Comparison of ENCODE assay signal across 23 cellular contexts in genomic region chr20:37979021-37979985, GRCh38.
"Had no signal": no experiment of that assay in that cellular context is flagged by ENCODE, and none has a peak within 500 bp of the region (broad histone marks: within the 10 kb centered on the region; RNA-seq: fewer than 3 reads in every experiment).

No MANE protein-coding gene starts in this region.

- H3K27ac Mint-ChIP-seq: activated B cell treated with CpG ODN at 0.5 μM for 24 hours; activated CD4-positive, alpha-beta memory T cell treated with anti-CD3 and anti-CD28 coated beads for 36 hours; activated CD4-positive, alpha-beta T cell treated with anti-CD3 and anti-CD28 coated beads, Interleukin-2, amount 10 ng/mL, durations not matched to agents 7 days and 5 days; activated naive CD8-positive, alpha-beta T cell treated with anti-CD3 and anti-CD28 coated beads, Interleukin-2, amount 50 U/mL, for 24 hours; T-helper 17 cell had no signal

- ATAC-seq: activated naive CD4-positive, alpha-beta T cell treated with anti-CD3 and anti-CD28 coated beads, Interleukin-2, amount 50 U/mL, for 72 hours; activated naive CD8-positive, alpha-beta T cell treated with anti-CD3 and anti-CD28 coated beads, Interleukin-2, amount 50 U/mL, for 24 hours; activated T-cell treated with anti-CD3 and anti-CD28 coated beads, Interleukin-2, amount 50 U/mL, for 4 hours; body of pancreas; T-helper 17 cell had no signal

- H3K9me3 Mint-ChIP-seq: activated B cell treated with CpG ODN at 0.5 μM for 24 hours; activated CD4-positive, alpha-beta memory T cell treated with anti-CD3 and anti-CD28 coated beads for 36 hours; activated CD4-positive, alpha-beta T cell treated with anti-CD3 and anti-CD28 coated beads, Interleukin-2, amount 10 ng/mL, durations not matched to agents 7 days and 5 days; activated naive CD4-positive, alpha-beta T cell treated with anti-CD3 and anti-CD28 coated beads, Interleukin-2, amount 50 U/mL, for 72 hours; activated naive CD8-positive, alpha-beta T cell treated with anti-CD3 and anti-CD28 coated beads, Interleukin-2, amount 50 U/mL, for 24 hours; activated T-cell treated with anti-CD3 and anti-CD28 coated beads, Interleukin-2, amount 50 U/mL, for 4 hours; central memory CD8-positive, alpha-beta T cell had no signal

- H3K4me1 Mint-ChIP-seq: central memory CD8-positive, alpha-beta T cell; T-helper 17 cell had no signal

- H3K27me3 Mint-ChIP-seq: activated B cell treated with CpG ODN at 0.5 μM for 24 hours; activated CD4-positive, alpha-beta memory T cell treated with anti-CD3 and anti-CD28 coated beads for 36 hours; activated CD4-positive, alpha-beta T cell treated with anti-CD3 and anti-CD28 coated beads, Interleukin-2, amount 10 ng/mL, durations not matched to agents 7 days and 5 days; activated naive CD8-positive, alpha-beta T cell treated with anti-CD3 and anti-CD28 coated beads, Interleukin-2, amount 50 U/mL, for 24 hours; central memory CD8-positive, alpha-beta T cell; T-helper 17 cell had no signal

- DNase-seq: activated B cell treated with CpG ODN at 0.5 μM for 24 hours; activated CD4-positive, alpha-beta memory T cell treated with anti-CD3 and anti-CD28 coated beads for 36 hours; activated CD4-positive, alpha-beta T cell treated with anti-CD3 and anti-CD28 coated beads for 1 hour; activated CD4-positive, alpha-beta T cell treated with anti-CD3 and anti-CD28 coated beads, Interleukin-2, amount 10 ng/mL, durations not matched to agents 7 days and 5 days; activated effector memory CD4-positive, alpha-beta T cell treated with anti-CD3 and anti-CD28 coated beads, Interleukin-2, amount 50 U/mL, for 16 hours; activated naive CD4-positive, alpha-beta T cell treated with Interleukin-2 at 50 U/mL for 16 hours; activated naive CD8-positive, alpha-beta T cell treated with anti-CD3 and anti-CD28 coated beads, Interleukin-2, amount 50 U/mL, for 24 hours; activated T-cell treated with anti-CD3 and anti-CD28 coated beads, Interleukin-2, amount 50 U/mL, for 4 hours; amniotic stem cell; body of pancreas; NCI-H1092; NCI-H1417; NCI-H1930; NCI-H2171; NCI-H226; NCI-H526 treated with DMSO at 0.1 percent for 48 hours; OCI-M1; Peyer's patch; Right ventricle myocardium superior; T-helper 17 cell; T-helper 9 cell had no signal

- H3K4me3 Mint-ChIP-seq: activated B cell treated with CpG ODN at 0.5 μM for 24 hours; activated CD4-positive, alpha-beta memory T cell treated with anti-CD3 and anti-CD28 coated beads for 36 hours; activated CD4-positive, alpha-beta T cell treated with anti-CD3 and anti-CD28 coated beads, Interleukin-2, amount 10 ng/mL, durations not matched to agents 7 days and 5 days; activated naive CD8-positive, alpha-beta T cell treated with anti-CD3 and anti-CD28 coated beads, Interleukin-2, amount 50 U/mL, for 24 hours; activated T-cell treated with anti-CD3 and anti-CD28 coated beads, Interleukin-2, amount 50 U/mL, for 4 hours; central memory CD8-positive, alpha-beta T cell; T-helper 17 cell had no signal
